ENCODE assay signal across 1 cellular context in the genomic region with DNA sequence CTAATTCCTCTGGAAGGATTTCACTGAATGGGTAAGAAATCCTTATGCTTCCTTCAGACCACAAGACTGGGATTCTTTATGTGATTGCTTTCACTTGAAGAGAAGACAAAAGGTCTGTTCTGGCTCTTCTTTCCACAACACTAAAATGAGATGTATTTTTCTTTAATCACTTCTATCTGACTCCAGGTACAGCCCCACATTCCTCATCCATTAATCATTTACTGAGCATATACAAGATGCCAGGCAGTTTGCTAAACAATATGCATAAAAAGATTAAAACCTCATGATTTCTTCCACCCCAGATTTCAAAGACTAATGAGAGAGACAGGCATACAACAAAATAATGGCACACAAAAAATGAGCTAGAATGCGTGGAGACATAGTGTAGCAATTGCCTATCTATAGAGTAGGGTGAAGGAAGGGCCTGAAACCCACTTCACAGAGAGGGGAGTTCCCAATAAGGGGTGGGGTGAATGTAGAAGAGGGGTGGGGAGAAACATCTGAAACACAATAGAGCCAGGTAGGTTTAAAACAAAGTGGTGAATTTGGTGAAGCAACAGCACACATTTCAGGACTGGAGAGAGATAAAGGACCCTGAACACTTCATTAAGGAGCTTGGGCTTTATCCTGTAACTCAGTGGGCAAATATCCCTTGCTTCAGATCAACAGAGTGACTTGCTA.
TF ChIP-seq lines count a peak whose summit lies in the region.

No MANE protein-coding gene starts in this region.

TF ChIP-seq in WTC11, 78 proteins besides CTCF, POLR2A, EP300 and RAD21 (continued from another document):
- TF ChIP-seq, protein P1, sequence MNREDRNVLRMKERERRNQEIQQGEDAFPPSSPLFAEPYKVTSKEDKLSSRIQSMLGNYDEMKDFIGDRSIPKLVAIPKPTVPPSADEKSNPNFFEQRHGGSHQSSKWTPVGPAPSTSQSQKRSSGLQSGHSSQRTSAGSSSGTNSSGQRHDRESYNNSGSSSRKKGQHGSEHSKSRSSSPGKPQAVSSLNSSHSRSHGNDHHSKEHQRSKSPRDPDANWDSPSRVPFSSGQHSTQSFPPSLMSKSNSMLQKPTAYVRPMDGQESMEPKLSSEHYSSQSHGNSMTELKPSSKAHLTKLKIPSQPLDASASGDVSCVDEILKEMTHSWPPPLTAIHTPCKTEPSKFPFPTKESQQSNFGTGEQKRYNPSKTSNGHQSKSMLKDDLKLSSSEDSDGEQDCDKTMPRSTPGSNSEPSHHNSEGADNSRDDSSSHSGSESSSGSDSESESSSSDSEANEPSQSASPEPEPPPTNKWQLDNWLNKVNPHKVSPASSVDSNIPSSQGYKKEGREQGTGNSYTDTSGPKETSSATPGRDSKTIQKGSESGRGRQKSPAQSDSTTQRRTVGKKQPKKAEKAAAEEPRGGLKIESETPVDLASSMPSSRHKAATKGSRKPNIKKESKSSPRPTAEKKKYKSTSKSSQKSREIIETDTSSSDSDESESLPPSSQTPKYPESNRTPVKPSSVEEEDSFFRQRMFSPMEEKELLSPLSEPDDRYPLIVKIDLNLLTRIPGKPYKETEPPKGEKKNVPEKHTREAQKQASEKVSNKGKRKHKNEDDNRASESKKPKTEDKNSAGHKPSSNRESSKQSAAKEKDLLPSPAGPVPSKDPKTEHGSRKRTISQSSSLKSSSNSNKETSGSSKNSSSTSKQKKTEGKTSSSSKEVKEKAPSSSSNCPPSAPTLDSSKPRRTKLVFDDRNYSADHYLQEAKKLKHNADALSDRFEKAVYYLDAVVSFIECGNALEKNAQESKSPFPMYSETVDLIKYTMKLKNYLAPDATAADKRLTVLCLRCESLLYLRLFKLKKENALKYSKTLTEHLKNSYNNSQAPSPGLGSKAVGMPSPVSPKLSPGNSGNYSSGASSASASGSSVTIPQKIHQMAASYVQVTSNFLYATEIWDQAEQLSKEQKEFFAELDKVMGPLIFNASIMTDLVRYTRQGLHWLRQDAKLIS (CRISPR knock-in tag; IDR thresholded peaks at IDR 0.05; ENCODE audit: borderline replicate concordance): no peak
- TF ChIP-seq SOX15 (CRISPR knock-in tag; IDR thresholded peaks at IDR 0.05): no peak
- TF ChIP-seq ESRRA (CRISPR knock-in tag; IDR thresholded peaks at IDR 0.05; ENCODE audit: borderline replicate concordance): no peak
- TF ChIP-seq RORB (CRISPR knock-in tag; IDR thresholded peaks at IDR 0.05): no peak
- TF ChIP-seq, protein P2, sequence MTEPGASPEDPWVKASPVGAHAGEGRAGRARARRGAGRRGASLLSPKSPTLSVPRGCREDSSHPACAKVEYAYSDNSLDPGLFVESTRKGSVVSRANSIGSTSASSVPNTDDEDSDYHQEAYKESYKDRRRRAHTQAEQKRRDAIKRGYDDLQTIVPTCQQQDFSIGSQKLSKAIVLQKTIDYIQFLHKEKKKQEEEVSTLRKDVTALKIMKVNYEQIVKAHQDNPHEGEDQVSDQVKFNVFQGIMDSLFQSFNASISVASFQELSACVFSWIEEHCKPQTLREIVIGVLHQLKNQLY (CRISPR knock-in tag; IDR thresholded peaks at IDR 0.05): no peak
- no peak for TF ChIP-seq ZNF317 (CRISPR knock-in tag; IDR thresholded peaks at IDR 0.05; ENCODE audit: borderline replicate concordance, low read depth)
- TF ChIP-seq ZNF219 (CRISPR knock-in tag; IDR thresholded peaks at IDR 0.05; ENCODE audit: borderline replicate concordance): no peak
